ENCODE assay signal across 19 cellular contexts in genomic region chr14:22808388-22809209, GRCh38. TPM values are rescaled to one million over a fixed set of nuclear protein-coding genes. Genes with fewer than 3 reads are reported as not detected.
"Had no signal": no experiment of that assay in that cellular context is flagged by ENCODE, and none has a peak within 500 bp of the region (broad histone marks: within the 10 kb centered on the region; RNA-seq: fewer than 3 reads in every experiment).

No MANE protein-coding gene starts in this region.

- H3K36me3 Mint-ChIP-seq: activated naive CD4-positive, alpha-beta T cell treated with anti-CD3 and anti-CD28 coated beads, Interleukin-2, amount 50 U/mL, for 72 hours; immature natural killer cell; neural progenitor cell; stimulated activated effector memory CD8-positive, alpha-beta T cell treated with anti-CD3 and anti-CD28 coated beads, Interleukin-12 subunit alpha, Interleukin-12 subunit beta, amount 100 ng/mL, for 72 hours had no signal

- H2AFZ ChIP-seq: neural progenitor cell had no signal

- H3K4me3 ChIP-seq: esophagus squamous epithelium, lower lobe of right lung, neural progenitor cell, thyroid gland, vagina had no signal

- H3K27ac Mint-ChIP-seq: activated CD4-positive, alpha-beta T cell treated with anti-CD3 and anti-CD28 coated beads, Interleukin-2, amount 10 ng/mL, durations not matched to agents 24 days and 14 days; activated naive CD4-positive, alpha-beta T cell treated with anti-CD3 and anti-CD28 coated beads, Interleukin-2, amount 50 U/mL, for 72 hours; activated T-cell treated with anti-CD3 and anti-CD28 coated beads, Interleukin-2, amount 50 U/mL, for 72 hours; immature natural killer cell; neural progenitor cell; stimulated activated effector memory CD8-positive, alpha-beta T cell treated with anti-CD3 and anti-CD28 coated beads, Interleukin-12 subunit alpha, Interleukin-12 subunit beta, amount 100 ng/mL, for 72 hours had no signal

- H3K4me2 ChIP-seq: neural progenitor cell had no signal

- H3K4me1 ChIP-seq: esophagus squamous epithelium, lower lobe of right lung, neural progenitor cell, vagina had no signal

- DNase-seq: activated CD4-positive, alpha-beta T cell treated with anti-CD3 and anti-CD28 coated beads, Interleukin-2, amount 10 ng/mL, durations not matched to agents 24 days and 14 days; activated CD4-positive, CD25-positive, alpha-beta regulatory T cell; activated CD8-positive, alpha-beta memory T cell treated with anti-CD3 and anti-CD28 coated beads, Interleukin-2, amount 50 U/mL, for 48 hours; activated gamma-delta T cell; activated T-cell treated with anti-CD3 and anti-CD28 coated beads, Interleukin-2, amount 50 U/mL, for 72 hours; esophagus squamous epithelium; glutamatergic neuron; immature natural killer cell; lower lobe of right lung; midbrain; stimulated activated CD4-positive, alpha-beta T cell treated with anti-CD3 and anti-CD28 coated beads, Interleukin-12 subunit alpha, Interleukin-12 subunit beta, amount 100 ng/mL, for 4 hours; stimulated activated CD4-positive, alpha-beta T cell treated with anti-CD3 and anti-CD28 coated beads, Interleukin-2, amount 100 ng/mL, for 24 hours; thyroid gland had no signal

- H3K27ac ChIP-seq: esophagus squamous epithelium, lower lobe of right lung, neural progenitor cell, thyroid gland, vagina had no signal

- FAIRE-seq: TTC549 had no signal

- H3K9me3 ChIP-seq: esophagus squamous epithelium, lower lobe of right lung, thyroid gland, vagina had no signal

- H3K4me3 Mint-ChIP-seq: activated CD4-positive, alpha-beta T cell treated with anti-CD3 and anti-CD28 coated beads, Interleukin-2, amount 10 ng/mL, durations not matched to agents 24 days and 14 days; activated T-cell treated with anti-CD3 and anti-CD28 coated beads, Interleukin-2, amount 50 U/mL, for 72 hours; immature natural killer cell; neural progenitor cell; stimulated activated effector memory CD8-positive, alpha-beta T cell treated with anti-CD3 and anti-CD28 coated beads, Interleukin-12 subunit alpha, Interleukin-12 subunit beta, amount 100 ng/mL, for 72 hours had no signal

- H3K27me3 ChIP-seq: neural progenitor cell, thyroid gland, vagina had no signal

- H3K9ac ChIP-seq: neural progenitor cell had no signal

- H3K4me1 Mint-ChIP-seq: immature natural killer cell; neural progenitor cell; stimulated activated effector memory CD8-positive, alpha-beta T cell treated with anti-CD3 and anti-CD28 coated beads, Interleukin-12 subunit alpha, Interleukin-12 subunit beta, amount 100 ng/mL, for 72 hours had no signal

- ATAC-seq: activated naive CD4-positive, alpha-beta T cell treated with anti-CD3 and anti-CD28 coated beads, Interleukin-2, amount 50 U/mL, for 72 hours; activated T-cell treated with anti-CD3 and anti-CD28 coated beads, Interleukin-2, amount 50 U/mL, for 72 hours; stimulated activated effector memory CD8-positive, alpha-beta T cell treated with anti-CD3 and anti-CD28 coated beads, Interleukin-12 subunit alpha, Interleukin-12 subunit beta, amount 100 ng/mL, for 72 hours had no signal

- H3K9me3 Mint-ChIP-seq: activated CD4-positive, alpha-beta T cell treated with anti-CD3 and anti-CD28 coated beads, Interleukin-2, amount 10 ng/mL, durations not matched to agents 24 days and 14 days; activated naive CD4-positive, alpha-beta T cell treated with anti-CD3 and anti-CD28 coated beads, Interleukin-2, amount 50 U/mL, for 72 hours; activated T-cell treated with anti-CD3 and anti-CD28 coated beads, Interleukin-2, amount 50 U/mL, for 72 hours; immature natural killer cell; neural progenitor cell; stimulated activated effector memory CD8-positive, alpha-beta T cell treated with anti-CD3 and anti-CD28 coated beads, Interleukin-12 subunit alpha, Interleukin-12 subunit beta, amount 100 ng/mL, for 72 hours had no signal

- H3K36me3 ChIP-seq: esophagus squamous epithelium, lower lobe of right lung, neural progenitor cell, thyroid gland, vagina had no signal

RNA-seq across cellular contexts. Expression of gene SLC7A7, which starts 6.6 kb away (rescaled TPM):
- total RNA-seq: activated CD4-positive, alpha-beta T cell treated with anti-CD3 and anti-CD28 coated beads, Interleukin-2, amount 10 ng/mL, durations not matched to agents 24 days and 14 days; T-helper 2 cell treated with Interferon-gamma antibody and Interleukin-4, amounts not matched to agents 100 ng/mL and 5 ng/mL, for 36 hours had no signal

RNA-seq across cellular contexts. Expression of gene MMP14, which starts 27.8 kb away (rescaled TPM):
- polyA plus RNA-seq: immature natural killer cell had no signal
